15 cellular contexts compared by ENCODE assay signal in the genomic region with DNA sequence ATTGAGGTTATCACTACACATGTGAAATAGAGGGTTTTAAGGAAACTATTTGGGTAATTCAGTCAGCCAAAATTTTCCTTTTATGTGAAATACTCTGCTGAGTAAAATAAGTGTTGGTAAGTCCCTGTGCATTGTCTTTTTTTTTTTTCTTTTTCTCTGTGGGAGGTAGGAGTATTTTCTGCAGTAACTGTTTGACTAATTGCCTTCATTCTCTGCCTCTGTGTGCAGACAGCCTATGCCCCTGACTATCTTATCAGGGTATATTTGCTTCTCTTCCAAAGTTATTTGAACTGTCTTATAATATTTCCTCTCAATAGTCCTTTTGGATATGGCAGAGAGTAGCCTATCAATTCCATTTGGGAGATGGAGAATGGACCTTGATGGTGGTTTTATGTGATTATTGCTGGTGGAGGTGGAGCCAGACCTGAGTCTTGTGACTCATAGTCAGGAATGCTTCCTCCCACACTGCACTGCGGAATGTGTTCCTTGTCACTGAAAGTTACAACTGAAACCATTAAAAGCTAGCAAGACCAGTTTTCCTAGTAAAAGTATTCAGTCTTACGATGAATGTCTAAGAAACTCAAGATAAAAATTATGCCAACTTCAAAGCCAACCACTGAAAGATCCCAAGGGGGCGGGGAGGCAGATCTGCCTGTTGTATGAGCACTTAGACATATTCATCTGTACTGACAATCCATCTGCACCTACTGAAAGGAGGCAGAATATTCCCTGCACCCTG. TPM values are rescaled to one million over a fixed set of nuclear protein-coding genes. Genes with fewer than 3 reads are reported as not detected.
A peak's percentile ranks its signal among the peaks of the same experiment; 100 is the strongest.
DNase-seq lines count a peak whose midpoint lies in the region; ATAC-seq and TF ChIP-seq lines count a peak whose summit lies in the region.
"Had no signal": no experiment of that assay in that cellular context is flagged by ENCODE, and none has a peak within 500 bp of the region (broad histone marks: within the 10 kb centered on the region; RNA-seq: fewer than 3 reads in every experiment).

No MANE protein-coding gene starts in this region.

- no peaks in the 10 kb centered on the region for H3K36me3 ChIP-seq in transverse colon

- H3K27ac ChIP-seq in transverse colon, result peak overlapping the region; percentile 18 to 56 (median 36)

- H3K27me3 Mint-ChIP-seq in HFFc6 (ENCODE audit: insufficient read depth), result no peaks in the 10 kb centered on the region; the same call in 1 of the 2 replicates

- no peak for TF ChIP-seq CTCF in HFFc6 (IDR thresholded peaks at IDR 0.05)
- TF ChIP-seq CTCF in astrocyte of the spinal cord (IDR thresholded peaks at IDR 0.05; ENCODE audit: low read depth, low read length), result no peak
- no peak for TF ChIP-seq CTCF in transverse colon (IDR thresholded peaks at IDR 0.05)
- TF ChIP-seq CTCF in omental fat pad (IDR thresholded peaks at IDR 0.05), result no peak

- no peak for TF ChIP-seq EP300 in transverse colon (IDR thresholded peaks at IDR 0.05; ENCODE audit: low read depth)

- H3K36me3 Mint-ChIP-seq in HFFc6 (ENCODE audit: low read depth), result no peaks in the 10 kb centered on the region

- ATAC-seq in GM21381 (IDR thresholded peaks at IDR 0.05; ENCODE audit: unreplicated experiment) (no peak), GM21390 (IDR thresholded peaks at IDR 0.05; ENCODE audit: unreplicated experiment) (no peak), omental fat pad (ENCODE audit: low FRiP score) (no peak)
- ATAC-seq: left ventricle myocardium superior; stimulated activated naive CD8-positive, alpha-beta T cell treated with anti-CD3 and anti-CD28 coated beads, Interleukin-15, Interleukin-2, amounts not matched to agents 100 U/mL and 50 U/mL, for 24 hours had no signal

- H3K27ac Mint-ChIP-seq in HFFc6, result peak overlapping the region; percentile 74

- H3K9me3 Mint-ChIP-seq in HFFc6, result no peaks in the 10 kb centered on the region

- H3K4me1 ChIP-seq in transverse colon, result peaks cover 0 to 17% (median 4%) of the 10 kb centered on the region in 4 donors

- H3K4me3 ChIP-seq in astrocyte of the spinal cord (ENCODE audit: low read depth, low read length) (no peak overlapping the region), transverse colon (no peak overlapping the region)

- in situ Hi-C loops in astrocyte of the spinal cord (cut with HindIII; ENCODE audit: low sequenced_read_pairs) (no loop called here), transverse colon (cut with MboI; ENCODE audit: low pct_ligation_motif_present in 1 of 4, low pct_unique_long_range_greater_than_20kb in 1 of 4, low sequenced_read_pairs in 3 of 4) (no loop called here)

- H3K4me1 Mint-ChIP-seq in HFFc6 (ENCODE audit: low read depth), result peaks cover 58% of the 10 kb centered on the region

- WGBS in transverse colon (ENCODE audit: low coverage in 1 of 2), 2 donors, result 6 to 54% methylated on average over 2 to 3 of the region's 3 CpGs

- no peaks in the 10 kb centered on the region for H3K27me3 ChIP-seq in transverse colon

- TF ChIP-seq POLR2A in transverse colon (IDR thresholded peaks at IDR 0.05), result no peak

- peak; percentile 63 for DNase-seq in HFFc6
- peak; percentile 41 for DNase-seq in astrocyte of the spinal cord (ENCODE audit: low read depth, low spot score)
- DNase-seq in kidney tubule cell (ENCODE audit: low spot score), result peak; percentile 81
- peak; percentile 43 for DNase-seq in transverse colon
- no peak for DNase-seq in omental fat pad (ENCODE audit: low spot score)
- DNase-seq: activated T-cell treated with anti-CD3 and anti-CD28 coated beads for 4 hours; effector memory CD4-positive, alpha-beta T cell; Karpas-422; left ventricle myocardium superior; NCI-H510A; stimulated activated naive CD8-positive, alpha-beta T cell treated with anti-CD3 and anti-CD28 coated beads, Interleukin-15, Interleukin-2, amounts not matched to agents 100 U/mL and 50 U/mL, for 24 hours had no signal

- intact Hi-C loops in transverse colon (cut with DNase I; ENCODE audit: low total_unique reads), result no loop called here

- H3K4me3 Mint-ChIP-seq in HFFc6, result peak overlapping the region; percentile 54; the same call in 1 of the 2 replicates

- no peaks in the 10 kb centered on the region for H3K9me3 ChIP-seq in transverse colon

RNA-seq across cellular contexts. Expression of a gene that starts 40.9 kb away (rescaled TPM):
- 10 to 100 TPM; 15.4 to 17.5 (median 17.0) TPM for total RNA-seq in HFFc6 (2021; fragmentation: NEBNext Ultra II Directional; extraction: Animal tissue kit (Norgen Biotek cat#: 25700))
- 10 to 100 TPM in 2 of 4 donors, 1 to 10 TPM in 2; 7.1 to 16.8 (median 8.9) TPM for total RNA-seq in transverse colon
- 10 to 100 TPM in 2 of 4 donors, 1 to 10 TPM in 2; 4.4 to 19.9 (median 8.2) TPM for total RNA-seq in omental fat pad
- total RNA-seq: G401; T-helper 2 cell treated with Interferon-gamma antibody and Interleukin-4, amounts not matched to agents 100 ng/mL and 5 ng/mL, for 36 hours had no signal
